11 cellular contexts compared by ENCODE assay signal in the genomic region with DNA sequence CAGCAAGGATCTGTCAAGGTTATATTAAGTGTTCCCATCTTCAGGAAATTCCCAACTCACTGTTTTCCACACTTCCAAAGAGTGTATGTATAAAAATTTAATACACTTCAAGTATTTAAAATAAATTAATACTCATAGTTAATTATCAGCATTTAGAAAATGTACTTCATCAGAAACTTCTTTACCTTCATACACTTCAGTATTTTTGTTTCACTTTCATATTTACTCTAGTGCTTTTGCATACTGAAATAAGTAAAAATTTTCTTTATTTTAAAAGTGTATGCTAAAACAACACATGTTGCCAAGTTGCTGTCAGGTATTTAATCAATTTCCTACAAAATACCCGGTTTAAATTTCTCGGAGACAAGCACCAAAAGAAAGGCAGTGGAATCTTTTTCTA.
A peak's percentile ranks its signal among the peaks of the same experiment; 100 is the strongest.
DNase-seq lines count a peak whose midpoint lies in the region; ATAC-seq, FAIRE-seq and TF ChIP-seq lines count a peak whose summit lies in the region.
"Had no signal": no experiment of that assay in that cellular context is flagged by ENCODE, and none has a peak within 500 bp of the region (broad histone marks: within the 10 kb centered on the region; RNA-seq: fewer than 3 reads in every experiment).

No MANE protein-coding gene starts in this region.

- peak overlapping the region; percentile 39 for H3K27ac ChIP-seq in KOPT-K1 (ENCODE audit: low read depth, low read length, poor library complexity, severe bottlenecking)

- H3K4me3 ChIP-seq in fibroblast of mammary gland (ENCODE audit: control insufficient read depth, low read depth, low read length) = peak overlapping the region; percentile 20

- DNase-seq in fibroblast of mammary gland (ENCODE audit: low read depth) (no peak), HK-2 (ENCODE audit: unreplicated experiment) (no peak), OCI-M2 (lab: John Stamatoyannopoulos, UW; ENCODE audit: unreplicated experiment) (no peak), SKM-1 (lab: John Stamatoyannopoulos, UW; ENCODE audit: unreplicated experiment) (no peak)
- DNase-seq in stimulated activated CD4-positive, alpha-beta T cell treated with anti-CD3 and anti-CD28 coated beads, Interleukin-2, amount 100 ng/mL, for 24 hours = no peak
- DNase-seq: cerebellar nuclear complex, GDM1, NCI-H69 had no signal

- H3K36me3 ChIP-seq in KOPT-K1 (ENCODE audit: insufficient read depth, low read length) = no peaks in the 10 kb centered on the region; the same call in 1 of the 2 replicates

- ATAC-seq in GM19372 (IDR thresholded peaks at IDR 0.05; ENCODE audit: low read depth, unreplicated experiment) = peak; percentile 50

- no peaks in the 10 kb centered on the region for H3K9me3 ChIP-seq in KOPT-K1 (ENCODE audit: insufficient read depth, low read length, poor library complexity, severe bottlenecking)

- FAIRE-seq in A204.1 (lab: Jason Lieb, UNC) = peak; percentile 95

- TF ChIP-seq CTCF in fibroblast of mammary gland (conservative IDR thresholded peaks at IDR 0.05; ENCODE audit: control insufficient read depth, insufficient read depth, low read depth, low read length) = no peak
